ENCODE assay signal across 9 cellular contexts in genomic region chr11:115193931-115194797, GRCh38.
A peak's percentile ranks its signal among the peaks of the same experiment; 100 is the strongest.
DNase-seq lines count a peak whose midpoint lies in the region; ATAC-seq, FAIRE-seq and TF ChIP-seq lines count a peak whose summit lies in the region.
"Had no signal": no experiment of that assay in that cellular context is flagged by ENCODE, and none has a peak within 500 bp of the region (broad histone marks: within the 10 kb centered on the region; RNA-seq: fewer than 3 reads in every experiment).

No MANE protein-coding gene starts in this region.

- DNase-seq in foreskin melanocyte (peak; percentile 92), NCI-H2196 treated with DMSO at 0.1 percent for 48 hours (lab: John Stamatoyannopoulos, UW; ENCODE audit: unreplicated experiment) (no peak), kidney (no peak), dorsolateral prefrontal cortex (no peak), HPDE6-E6E7 (ENCODE audit: extremely low spot score) (no peak)
- DNase-seq: stimulated activated CD4-positive, alpha-beta T cell treated with anti-CD3 and anti-CD28 coated beads, Interleukin-1b, Interleukin-23, amount 100 ng/mL, for 48 hours had no signal

- intact Hi-C loops in kidney (cut with DNase I) (no loop called here), dorsolateral prefrontal cortex (cut with DNase I) (no loop called here)

- H3K9me3 ChIP-seq in kidney (ENCODE audit: control insufficient read depth in 1 of 2, low read length in 2 of 2), result no peaks in the 10 kb centered on the region

- H3K9ac ChIP-seq in kidney (ENCODE audit: low read length in 2 of 2), result no peak overlapping the region

- no peaks in the 10 kb centered on the region for H3K4me1 ChIP-seq in kidney (ENCODE audit: control insufficient read depth in 1 of 2, insufficient read depth in 1 of 2, low read depth in 1 of 2, low read length in 2 of 2)

- H3K4me3 ChIP-seq in kidney (ENCODE audit: low read length in 2 of 2) (no peak overlapping the region), dorsolateral prefrontal cortex (no peak overlapping the region)

- H3K27me3 ChIP-seq in dorsolateral prefrontal cortex, result no peaks in the 10 kb centered on the region

- peak; percentile 77 for ATAC-seq in GM18861 (IDR thresholded peaks at IDR 0.05; ENCODE audit: unreplicated experiment)
- peak; percentile 92 for ATAC-seq in GM21390 (IDR thresholded peaks at IDR 0.05; ENCODE audit: unreplicated experiment)
- ATAC-seq in HG03521 (IDR thresholded peaks at IDR 0.05; ENCODE audit: unreplicated experiment), result peak; percentile 86

- no peaks in the 10 kb centered on the region for H3K36me3 ChIP-seq in kidney (ENCODE audit: control insufficient read depth in 1 of 2, insufficient read depth in 2 of 2, low read length in 2 of 2)

- no peak overlapping the region for H3K27ac ChIP-seq in kidney (ENCODE audit: low read depth in 2 of 2, low read length in 2 of 2)
- no peak overlapping the region for H3K27ac ChIP-seq in dorsolateral prefrontal cortex

- TF ChIP-seq CTCF in kidney (IDR thresholded peaks at IDR 0.05; ENCODE audit: borderline replicate concordance, extremely low read depth, insufficient read depth) (no peak), dorsolateral prefrontal cortex (IDR thresholded peaks at IDR 0.05 in 54 of 56, conservative IDR thresholded peaks at IDR 0.05 in 2 of 56; ENCODE audit: low read depth in 1 of 56, partially characterized antibody in 56 of 56) (no peak)

- no peak for FAIRE-seq in kidney (lab: Jason Lieb, UNC)
